ENCODE assay signal across 29 cellular contexts in genomic region chr2:214255046-214255445, GRCh38.
"Had no signal": no experiment of that assay in that cellular context is flagged by ENCODE, and none has a peak within 500 bp of the region (broad histone marks: within the 10 kb centered on the region; RNA-seq: fewer than 3 reads in every experiment).

No MANE protein-coding gene starts in this region.

- H3K27me3 ChIP-seq: stomach, suprapubic skin, testis, thyroid gland, tibial artery, tibial nerve, transverse colon, upper lobe of left lung, upper lobe of right lung, uterus, vagina had no signal

- H3K27ac ChIP-seq: stomach, suprapubic skin, testis, thoracic aorta, thyroid gland, tibial artery, tibial nerve, transverse colon, upper lobe of left lung, upper lobe of right lung, uterus, vagina had no signal

- FAIRE-seq: urothelium cell line had no signal

- DNase-seq: stimulated activated CD4-positive, alpha-beta T cell treated with anti-CD3 and anti-CD28 coated beads, Interleukin-2, amount 100 ng/mL, for 48 hours; stimulated activated CD4-positive, alpha-beta T cell treated with anti-CD3 and anti-CD28 coated beads, Interleukin-4, amount 100 ng/mL, for 1 hour; stimulated activated CD4-positive, alpha-beta T cell treated with anti-CD3 and anti-CD28 coated beads, Interleukin-4, amount 100 ng/mL, for 24 hours; stimulated activated CD4-positive, alpha-beta T cell treated with anti-CD3 and anti-CD28 coated beads, Interleukin-4, amount 100 ng/mL, for 4 hours; stimulated activated CD8-positive, alpha-beta memory T cell treated with anti-CD3 and anti-CD28 coated beads, Interleukin-4, amount 100 ng/mL, for 48 hours; stimulated activated naive B cell treated with anti-CD40 and anti-IgM and Interleukin-4, amounts not matched to agents 10 μg/mL and 1 μg/mL and 100 μg/mL, for 72 hours; stimulated activated naive CD4-positive, alpha-beta T cell; stimulated activated naive CD4-positive, alpha-beta T cell treated with Interleukin-2 at 50 U/mL for 16 hours; stimulated activated naive CD8-positive, alpha-beta T cell treated with anti-CD3 and anti-CD28 coated beads, Interleukin-15, amount 100 ng/mL, for 72 hours; stimulated activated naive CD8-positive, alpha-beta T cell treated with anti-CD3 and anti-CD28 coated beads, Interleukin-15, Interleukin-2, amounts not matched to agents 100 U/mL and 50 U/mL, for 24 hours; stomach; substantia nigra; testis; thyroid gland; tibial artery; transverse colon; trophoblast cell; upper lobe of left lung; upper lobe of right lung; uterus had no signal

- H3K27me3 Mint-ChIP-seq: stimulated activated memory B cell treated with anti-CD40 and anti-IgM and Interleukin-4, amounts not matched to agents 10 μg/mL and 1 μg/mL and 100 μg/mL, for 72 hours; stimulated activated naive B cell treated with anti-CD40 and anti-IgM and Interleukin-4, amounts not matched to agents 10 μg/mL and 1 μg/mL and 100 μg/mL, for 72 hours; stimulated activated naive CD8-positive, alpha-beta T cell treated with anti-CD3 and anti-CD28 coated beads, Interleukin-15, amount 100 ng/mL, for 72 hours; stimulated activated naive CD8-positive, alpha-beta T cell treated with anti-CD3 and anti-CD28 coated beads, Interleukin-15, Interleukin-2, amounts not matched to agents 100 ng/mL and 50 ng/mL, for 24 hours; type B pancreatic cell had no signal

- H3K27ac Mint-ChIP-seq: stimulated activated effector memory CD8-positive, alpha-beta T cell treated with anti-CD3 and anti-CD28 coated beads, Interleukin-12 subunit alpha, Interleukin-12 subunit beta, amount 100 ng/mL, for 72 hours; stimulated activated memory B cell treated with anti-CD40 and anti-IgM and Interleukin-4, amounts not matched to agents 10 μg/mL and 1 μg/mL and 100 μg/mL, for 72 hours; stimulated activated naive B cell treated with anti-CD40 and anti-IgM and Interleukin-4, amounts not matched to agents 10 μg/mL and 1 μg/mL and 100 μg/mL, for 72 hours; stimulated activated naive CD8-positive, alpha-beta T cell treated with anti-CD3 and anti-CD28 coated beads, Interleukin-15, amount 100 ng/mL, for 72 hours; stimulated activated naive CD8-positive, alpha-beta T cell treated with anti-CD3 and anti-CD28 coated beads, Interleukin-15, Interleukin-2, amounts not matched to agents 100 ng/mL and 50 ng/mL, for 24 hours; type B pancreatic cell had no signal

- H3K4me1 Mint-ChIP-seq: stimulated activated effector memory CD8-positive, alpha-beta T cell treated with anti-CD3 and anti-CD28 coated beads, Interleukin-12 subunit alpha, Interleukin-12 subunit beta, amount 100 ng/mL, for 72 hours; stimulated activated memory B cell treated with anti-CD40 and anti-IgM and Interleukin-4, amounts not matched to agents 10 μg/mL and 1 μg/mL and 100 μg/mL, for 72 hours; stimulated activated naive B cell treated with anti-CD40 and anti-IgM and Interleukin-4, amounts not matched to agents 10 μg/mL and 1 μg/mL and 100 μg/mL, for 72 hours; stimulated activated naive CD8-positive, alpha-beta T cell treated with anti-CD3 and anti-CD28 coated beads, Interleukin-15, amount 100 ng/mL, for 72 hours had no signal

- H3K9me3 ChIP-seq: stomach, suprapubic skin, testis, thoracic aorta, thyroid gland, tibial artery, transverse colon, upper lobe of left lung, upper lobe of right lung, uterus, vagina had no signal

- H3K36me3 Mint-ChIP-seq: stimulated activated effector memory CD8-positive, alpha-beta T cell treated with anti-CD3 and anti-CD28 coated beads, Interleukin-12 subunit alpha, Interleukin-12 subunit beta, amount 100 ng/mL, for 72 hours; stimulated activated memory B cell treated with anti-CD40 and anti-IgM and Interleukin-4, amounts not matched to agents 10 μg/mL and 1 μg/mL and 100 μg/mL, for 72 hours; stimulated activated naive B cell treated with anti-CD40 and anti-IgM and Interleukin-4, amounts not matched to agents 10 μg/mL and 1 μg/mL and 100 μg/mL, for 72 hours; type B pancreatic cell had no signal

- H3K4me3 Mint-ChIP-seq: stimulated activated effector memory CD8-positive, alpha-beta T cell treated with anti-CD3 and anti-CD28 coated beads, Interleukin-12 subunit alpha, Interleukin-12 subunit beta, amount 100 ng/mL, for 72 hours; stimulated activated memory B cell treated with anti-CD40 and anti-IgM and Interleukin-4, amounts not matched to agents 10 μg/mL and 1 μg/mL and 100 μg/mL, for 72 hours; stimulated activated naive B cell treated with anti-CD40 and anti-IgM and Interleukin-4, amounts not matched to agents 10 μg/mL and 1 μg/mL and 100 μg/mL, for 72 hours; stimulated activated naive CD8-positive, alpha-beta T cell treated with anti-CD3 and anti-CD28 coated beads, Interleukin-15, amount 100 ng/mL, for 72 hours; stimulated activated naive CD8-positive, alpha-beta T cell treated with anti-CD3 and anti-CD28 coated beads, Interleukin-15, Interleukin-2, amounts not matched to agents 100 ng/mL and 50 ng/mL, for 24 hours; type B pancreatic cell had no signal

- H3K4me1 ChIP-seq: stomach, suprapubic skin, testis, thyroid gland, tibial artery, tibial nerve, transverse colon, upper lobe of left lung, upper lobe of right lung, uterus, vagina had no signal

- H3K9me3 Mint-ChIP-seq: type B pancreatic cell had no signal

- H3K4me3 ChIP-seq: stomach, suprapubic skin, testis, thoracic aorta, thyroid gland, tibial artery, tibial nerve, transverse colon, upper lobe of left lung, upper lobe of right lung, uterus, vagina had no signal

- ATAC-seq: stimulated activated effector memory CD8-positive, alpha-beta T cell treated with anti-CD3 and anti-CD28 coated beads, Interleukin-12 subunit alpha, Interleukin-12 subunit beta, amount 100 ng/mL, for 72 hours; stimulated activated memory B cell treated with anti-CD40 and anti-IgM and Interleukin-4, amounts not matched to agents 10 μg/mL and 1 μg/mL and 100 μg/mL, for 72 hours; stimulated activated naive B cell treated with anti-CD40 and anti-IgM and Interleukin-4, amounts not matched to agents 10 μg/mL and 1 μg/mL and 100 μg/mL, for 72 hours; stimulated activated naive CD8-positive, alpha-beta T cell treated with anti-CD3 and anti-CD28 coated beads, Interleukin-15, amount 100 ng/mL, for 72 hours; stimulated activated naive CD8-positive, alpha-beta T cell treated with anti-CD3 and anti-CD28 coated beads, Interleukin-15, Interleukin-2, amounts not matched to agents 100 U/mL and 50 U/mL, for 24 hours; upper lobe of right lung had no signal

- H3K36me3 ChIP-seq: stomach, suprapubic skin, thoracic aorta, thyroid gland, tibial artery, tibial nerve, transverse colon, upper lobe of left lung, upper lobe of right lung, uterus, vagina had no signal
